Comparison of ENCODE assay signal across 9 cellular contexts in the genomic region with DNA sequence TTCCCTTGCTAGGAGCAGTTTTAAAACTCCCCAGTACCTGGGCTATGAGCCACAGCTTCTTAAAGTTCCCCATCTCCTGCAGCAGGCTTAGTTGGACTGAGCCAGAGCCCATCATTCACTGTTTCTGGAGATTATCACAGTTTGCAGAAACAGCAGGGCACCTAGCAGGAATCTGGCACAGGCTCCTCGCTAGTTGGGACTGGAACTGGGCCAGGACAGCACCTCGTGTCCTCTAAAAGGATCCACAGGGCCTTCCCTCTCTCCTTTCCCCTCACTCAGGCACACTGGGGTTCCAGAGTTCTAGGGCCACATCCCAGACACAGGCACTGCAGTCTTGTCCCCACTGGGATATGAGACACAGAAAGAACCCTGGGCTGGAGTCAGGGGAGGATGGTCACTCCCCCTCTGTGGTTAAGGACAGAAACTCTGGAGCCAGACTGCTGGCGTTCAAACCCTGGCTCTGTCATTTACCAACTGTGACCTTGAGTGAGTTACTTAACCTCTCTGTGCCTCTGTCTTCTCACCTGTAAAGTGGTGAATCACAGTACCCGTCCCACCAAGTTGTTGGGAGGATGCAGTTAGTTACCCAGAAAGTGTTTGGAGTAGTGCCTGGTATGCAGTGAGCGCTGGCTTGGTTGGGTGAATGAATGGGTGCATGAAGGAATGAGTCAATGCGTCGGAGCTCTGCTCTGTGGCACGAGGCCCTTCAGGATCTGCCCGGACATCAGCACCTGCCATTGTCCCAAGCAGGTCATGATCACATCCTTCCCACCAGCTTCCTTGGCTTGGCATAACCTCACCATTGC. TPM values are rescaled to one million over a fixed set of nuclear protein-coding genes. Genes with fewer than 3 reads are reported as not detected.
A peak's percentile ranks its signal among the peaks of the same experiment; 100 is the strongest.
DNase-seq lines count a peak whose midpoint lies in the region; ATAC-seq and TF ChIP-seq lines count a peak whose summit lies in the region.
"Had no signal": no experiment of that assay in that cellular context is flagged by ENCODE, and none has a peak within 500 bp of the region (broad histone marks: within the 10 kb centered on the region; RNA-seq: fewer than 3 reads in every experiment).

No MANE protein-coding gene starts in this region.

- peak overlapping the region; percentile 7 for H3K4me2 ChIP-seq in Karpas-422 (ENCODE audit: low read depth, low read length, poor library complexity, severe bottlenecking)

- TF ChIP-seq CTCF in MCF 10A (IDR thresholded peaks at IDR 0.05; ENCODE audit: unreplicated experiment) (no peak), mesothelial cell of epicardium (IDR thresholded peaks at IDR 0.05; ENCODE audit: unreplicated experiment) (no peak)

- intact Hi-C loops in MCF 10A (cut with micrococcal nuclease), result no loop called here

- no peak overlapping the region for H3K27ac ChIP-seq in CD4-positive, CD25-positive, alpha-beta regulatory T cell (ENCODE audit: insufficient read depth, low read length, poor library complexity, severe bottlenecking)
- H3K27ac ChIP-seq in Karpas-422 (ENCODE audit: low read length), result peak overlapping the region; percentile 63

- BruUV-seq in MCF 10A (replicated peaks; lab: Mats Ljungman, UMichigan), result no TSS peak

- no peak overlapping the region for H3K4me3 ChIP-seq in CD4-positive, CD25-positive, alpha-beta regulatory T cell (ENCODE audit: low read depth, low read length)
- H3K4me3 ChIP-seq in Karpas-422 (ENCODE audit: low read length), result no peak overlapping the region

- no peak overlapping the region for H3K4me3 Mint-ChIP-seq in CD4-positive, CD25-positive, alpha-beta regulatory T cell
- no peak overlapping the region for H3K4me3 Mint-ChIP-seq in MCF 10A (ENCODE audit: unreplicated experiment)
- no peak overlapping the region for H3K4me3 Mint-ChIP-seq in mesothelial cell of epicardium

- H3K4me1 Mint-ChIP-seq in CD4-positive, CD25-positive, alpha-beta regulatory T cell, result peaks cover 6 to 70% (median 49%) of the 10 kb centered on the region in 4 donors
- H3K4me1 Mint-ChIP-seq in MCF 10A (ENCODE audit: insufficient read depth, unreplicated experiment) (peaks cover 17% of the 10 kb centered on the region), mesothelial cell of epicardium (peaks cover 45% of the 10 kb centered on the region)

- no peaks in the 10 kb centered on the region for H3K36me3 ChIP-seq in CD4-positive, CD25-positive, alpha-beta regulatory T cell (ENCODE audit: control insufficient read depth, insufficient read depth, low read length)
- H3K36me3 ChIP-seq in Karpas-422 (ENCODE audit: insufficient read depth, low read length), result 0 out of 2 replicates have a peak, but pooled peaks cover 5% of the 10 kb centered on the region

- H3K9me2 ChIP-seq in Karpas-422 (replicated peaks; ENCODE audit: insufficient read depth, low read length), result no peaks in the 10 kb centered on the region

- no peaks in the 10 kb centered on the region for H3K27me3 ChIP-seq in CD4-positive, CD25-positive, alpha-beta regulatory T cell (ENCODE audit: control insufficient read depth, insufficient read depth, low read length)
- no peaks in the 10 kb centered on the region for H3K27me3 ChIP-seq in Karpas-422 (ENCODE audit: low read length)

- H4K20me1 ChIP-seq in Karpas-422 (ENCODE audit: insufficient read depth, low read depth, low read length), result peaks cover 25% of the 10 kb centered on the region; the same call in 1 of the 2 replicates

- peaks cover 0 to 2% (median 0%) of the 10 kb centered on the region in 7 donors for H3K9me3 Mint-ChIP-seq in CD4-positive, CD25-positive, alpha-beta regulatory T cell
- H3K9me3 Mint-ChIP-seq in MCF 10A (ENCODE audit: unreplicated experiment) (no peaks in the 10 kb centered on the region), mesothelial cell of epicardium (no peaks in the 10 kb centered on the region)

- no peak overlapping the region for H2AFZ ChIP-seq in Karpas-422 (ENCODE audit: low read length)

- no peaks in the 10 kb centered on the region for H3K9me3 ChIP-seq in CD4-positive, CD25-positive, alpha-beta regulatory T cell (ENCODE audit: control insufficient read depth in 2 of 2, low read length in 2 of 2)
- no peaks in the 10 kb centered on the region for H3K9me3 ChIP-seq in Karpas-422 (ENCODE audit: low read length)

- no peaks in the 10 kb centered on the region for H3K27me3 Mint-ChIP-seq in CD4-positive, CD25-positive, alpha-beta regulatory T cell
- H3K27me3 Mint-ChIP-seq in MCF 10A (ENCODE audit: insufficient read depth, unreplicated experiment) (no peaks in the 10 kb centered on the region), mesothelial cell of epicardium (ENCODE audit: low read depth) (no peaks in the 10 kb centered on the region)

- no peak for DNase-seq in CD4-positive, CD25-positive, alpha-beta regulatory T cell
- DNase-seq in Karpas-422 (no peak), MCF 10A (ENCODE audit: unreplicated experiment) (peak; percentile 79), mesothelial cell of epicardium (ENCODE audit: low spot score in 2 of 2, unreplicated experiment in 2 of 2) (no peak), NOMO-1 treated with dmso at 0.1 percent for 144 hours (lab: John Stamatoyannopoulos, UW; ENCODE audit: unreplicated experiment) (no peak), medulla oblongata (ENCODE audit: extremely low spot score) (no peak), CD1c-positive myeloid dendritic cell (ENCODE audit: extremely low spot score) (no peak), GM19238 (ENCODE audit: insufficient read length, low spot score) (no peak)
- DNase-seq: NCI-H510A treated with DMSO at 0.1 percent for 48 hours had no signal

- peak overlapping the region in 2 of 3 donors; percentile 68 to 83 for H3K27ac Mint-ChIP-seq in CD4-positive, CD25-positive, alpha-beta regulatory T cell
- H3K27ac Mint-ChIP-seq in MCF 10A (ENCODE audit: low read depth, unreplicated experiment) (peak overlapping the region; percentile 46), mesothelial cell of epicardium (peak overlapping the region; percentile 64)

- H3K4me1 ChIP-seq in CD4-positive, CD25-positive, alpha-beta regulatory T cell (ENCODE audit: control insufficient read depth, insufficient read depth, low read length, poor library complexity, severe bottlenecking), result peaks cover 26% of the 10 kb centered on the region
- H3K4me1 ChIP-seq in Karpas-422 (ENCODE audit: low read length), result peaks cover 61% of the 10 kb centered on the region

- no peak for ATAC-seq in CD4-positive, CD25-positive, alpha-beta regulatory T cell (ENCODE audit: low read depth in 2 of 2)

- peaks cover 92% of the 10 kb centered on the region for H3K79me2 ChIP-seq in Karpas-422 (ENCODE audit: low read length)

- POLR2A ChIA-PET in MCF 10A (lab: Yijun Ruan, JAX), result interaction anchor here (3.1 kb wide), 1 partner anchor 15 kb away, joined by 15 read pairs; no protein-coding TSS in a partner anchor

- CTCF ChIA-PET in MCF 10A (lab: Yijun Ruan, JAX), result interaction anchor here (1.4 kb wide), 1 partner anchor 92 kb away, joined by 3 read pairs; no protein-coding TSS in a partner anchor

- H3K9ac ChIP-seq in Karpas-422 (ENCODE audit: low read length), result peak overlapping the region; percentile 10

- H3K36me3 Mint-ChIP-seq in CD4-positive, CD25-positive, alpha-beta regulatory T cell, result peaks cover 5% of the 10 kb centered on the region
- H3K36me3 Mint-ChIP-seq in MCF 10A (ENCODE audit: insufficient read depth, unreplicated experiment) (no peaks in the 10 kb centered on the region), mesothelial cell of epicardium (no peaks in the 10 kb centered on the region)

RNA-seq across cellular contexts. Expression of a gene that starts 18.8 kb away (rescaled TPM):
- 140 TPM for total RNA-seq in CD4-positive, CD25-positive, alpha-beta regulatory T cell
- 10 to 100 TPM; 25.7 to 32.3 (median 27.7) TPM for polyA plus RNA-seq in CD4-positive, CD25-positive, alpha-beta regulatory T cell
- total RNA-seq in Karpas-422 (2014; rRNA removed; shearing (Covaris generic); ENCODE audit: low replicate concordance), result 59.9 and 81.7 TPM in 2 replicates
- total RNA-seq in MCF 10A (2022) (40.0 and 46.8 TPM in 2 replicates), mesothelial cell of epicardium (39.3 to 41.8 TPM (median 41.1 TPM) in 3 replicates)
